Comparison of ENCODE assay signal across 16 cellular contexts in genomic region chr11:110186456-110186855, GRCh38.
DNase-seq lines count a peak whose midpoint lies in the region; ATAC-seq and TF ChIP-seq lines count a peak whose summit lies in the region.
"Had no signal": no experiment of that assay in that cellular context is flagged by ENCODE, and none has a peak within 500 bp of the region (broad histone marks: within the 10 kb centered on the region; RNA-seq: fewer than 3 reads in every experiment).

No MANE protein-coding gene starts in this region.

- no peaks in the 10 kb centered on the region for H3K4me1 Mint-ChIP-seq in endothelial cell (ENCODE audit: unreplicated experiment)
- H3K4me1 Mint-ChIP-seq: CD8-positive, alpha-beta memory T cell had no signal

- H3K9me3 ChIP-seq in RWPE2 (ENCODE audit: severe bottlenecking), result no peaks in the 10 kb centered on the region
- H3K9me3 ChIP-seq: Caco-2 had no signal

- peaks cover 6% of the 10 kb centered on the region for H3K27me3 Mint-ChIP-seq in endothelial cell (ENCODE audit: unreplicated experiment)

- no peaks in the 10 kb centered on the region for H3K27me3 ChIP-seq in ACC112 (ENCODE audit: insufficient read depth, low read length)
- H3K27me3 ChIP-seq in RWPE2 (ENCODE audit: insufficient read depth, poor library complexity, severe bottlenecking), result no peaks in the 10 kb centered on the region

- H3K36me3 ChIP-seq in ACC112 (ENCODE audit: insufficient read depth, low read length), result no peaks in the 10 kb centered on the region
- no peaks in the 10 kb centered on the region for H3K36me3 ChIP-seq in RWPE2 (ENCODE audit: low read depth)

- intact Hi-C loops in sciatic nerve (cut with DNase I), result no loop called here

- H3K36me3 Mint-ChIP-seq in endothelial cell (ENCODE audit: low read depth, unreplicated experiment), result peaks cover 4% of the 10 kb centered on the region
- H3K36me3 Mint-ChIP-seq: CD14-positive monocyte; CD8-positive, alpha-beta memory T cell; IgD-negative memory B cell had no signal

- no peak overlapping the region for H3K4me3 Mint-ChIP-seq in endothelial cell (ENCODE audit: unreplicated experiment)
- H3K4me3 Mint-ChIP-seq: CD14-positive monocyte; CD8-positive, alpha-beta memory T cell; HFFc6; IgD-negative memory B cell had no signal

- H3K79me2 ChIP-seq in ACC112 (ENCODE audit: control insufficient read depth, insufficient read depth, low read length, unreplicated experiment), result no peaks in the 10 kb centered on the region

- DNase-seq in RWPE2 (ENCODE audit: low spot score) (no peak), mesenteric fat pad (ENCODE audit: low spot score) (peak; percentile 65), sciatic nerve (ENCODE audit: low spot score) (peak; percentile 31), hippocampal formation (lab: John Stamatoyannopoulos, UW) (no peak), anterior cingulate cortex (lab: John Stamatoyannopoulos, UW) (no peak), endothelial cell (ENCODE audit: low spot score) (no peak)
- DNase-seq: Caco-2; CD8-positive, alpha-beta memory T cell; DND-41; GDM1; HCEC 1CT; HFFc6 had no signal

- H3K9me3 Mint-ChIP-seq in endothelial cell (ENCODE audit: unreplicated experiment), result no peaks in the 10 kb centered on the region
- H3K9me3 Mint-ChIP-seq: CD8-positive, alpha-beta memory T cell; HFFc6 had no signal

- H3K27ac Mint-ChIP-seq in endothelial cell (ENCODE audit: unreplicated experiment), result no peak overlapping the region
- H3K27ac Mint-ChIP-seq: CD8-positive, alpha-beta memory T cell; HFFc6; IgD-negative memory B cell had no signal

- ATAC-seq in RWPE2 (ENCODE audit: low read depth), result no peak
- no peak for ATAC-seq in sciatic nerve

- H3K27ac ChIP-seq in ACC112 (ENCODE audit: low read depth, low read length) (peak overlapping the region; percentile 100), RWPE2 (ENCODE audit: poor library complexity, severe bottlenecking) (peak overlapping the region; percentile 91)
- H3K27ac ChIP-seq: HL-60 had no signal

- H3K4me1 ChIP-seq in ACC112 (ENCODE audit: control insufficient read depth, insufficient read depth, low read length, unreplicated experiment) (peaks cover 46% of the 10 kb centered on the region), RWPE2 (ENCODE audit: insufficient read depth, poor library complexity, severe bottlenecking) (peaks cover 34% of the 10 kb centered on the region)
- H3K4me1 ChIP-seq: Caco-2 had no signal

- no peak overlapping the region for H2AFZ ChIP-seq in ACC112 (ENCODE audit: low read length, unreplicated experiment)

- TF ChIP-seq CTCF in RWPE2 (IDR thresholded peaks at IDR 0.05; ENCODE audit: poor library complexity, severe bottlenecking), result no peak
- no peak for TF ChIP-seq CTCF in endothelial cell (IDR thresholded peaks at IDR 0.05; ENCODE audit: unreplicated experiment)

- H3K4me3 ChIP-seq in ACC112 (ENCODE audit: low read depth, low read length) (no peak overlapping the region), RWPE2 (ENCODE audit: severe bottlenecking) (no peak overlapping the region)

Comparison
In these comparisons a context has a peak if more than half of its experiments do, and no peak if none do; other contexts are left out.
1. DNase-seq: peak in mesenteric fat pad (single experiment) and sciatic nerve (single experiment); none in RWPE2 (single experiment), hippocampal formation (0 of 2), anterior cingulate cortex (0 of 58) and endothelial cell (single experiment).